In genomic region chr20:33165416-33166055, GRCh38 we compare ENCODE assay signal across 17 cellular contexts. TPM values are rescaled to one million over a fixed set of nuclear protein-coding genes. Genes with fewer than 3 reads are reported as not detected.
"Had no signal": no experiment of that assay in that cellular context is flagged by ENCODE, and none has a peak within 500 bp of the region (broad histone marks: within the 10 kb centered on the region; RNA-seq: fewer than 3 reads in every experiment).

No MANE protein-coding gene starts in this region.

- H3K27me3 ChIP-seq: upper lobe of left lung had no signal

- ATAC-seq: left ventricle myocardium superior, sciatic nerve had no signal

- H3K27ac ChIP-seq: psoas muscle, spleen, upper lobe of left lung had no signal

- H3K36me3 ChIP-seq: spleen, upper lobe of left lung had no signal

- DNase-seq: activated gamma-delta T cell; activated T-cell treated with anti-CD3 and anti-CD28 coated beads, Interleukin-2, amount 50 U/mL, for 48 hours; endodermal cell; erythroblast; hippocampal formation; left ventricle myocardium superior; mesendoderm; occipital lobe; psoas muscle; spleen; stimulated activated CD4-positive, alpha-beta T cell treated with anti-CD3 and anti-CD28 coated beads, Interleukin-1b, Interleukin-23, amount 100 ng/mL, for 48 hours; stimulated activated naive CD4-positive, alpha-beta T cell; upper lobe of left lung had no signal

- H3K4me1 ChIP-seq: psoas muscle, spleen, upper lobe of left lung had no signal

- H3K4me3 ChIP-seq: psoas muscle, spleen, upper lobe of left lung had no signal

RNA-seq across cellular contexts. Expression of gene BPIFA2, which starts 2.4 kb away (rescaled TPM):
- total RNA-seq: chondrocyte, dermis microvascular lymphatic vessel endothelial cell, endodermal cell, kidney epithelial cell, left ventricle myocardium superior, occipital lobe, psoas muscle, sciatic nerve, spleen, upper lobe of left lung had no signal
- polyA plus RNA-seq: psoas muscle, spleen had no signal

RNA-seq across cellular contexts. Expression of gene BPIFA3, which starts 51.6 kb away (rescaled TPM):
- total RNA-seq: chondrocyte, dermis microvascular lymphatic vessel endothelial cell, endodermal cell, kidney epithelial cell, left ventricle myocardium superior, occipital lobe, psoas muscle, sciatic nerve, spleen, upper lobe of left lung had no signal
- polyA plus RNA-seq: psoas muscle, spleen had no signal
